25 cellular contexts compared by ENCODE assay signal in genomic region chr4:170428929-170429328, GRCh38.
"Had no signal": no experiment of that assay in that cellular context is flagged by ENCODE, and none has a peak within 500 bp of the region (broad histone marks: within the 10 kb centered on the region; RNA-seq: fewer than 3 reads in every experiment).

No MANE protein-coding gene starts in this region.

- H3K27me3 ChIP-seq: brain microvascular endothelial cell, cardiac muscle cell had no signal

- H3K27me3 Mint-ChIP-seq: activated CD4-positive, alpha-beta memory T cell treated with anti-CD3 and anti-CD28 coated beads for 36 hours; activated CD4-positive, alpha-beta T cell treated with anti-CD3 and anti-CD28 coated beads, Interleukin-2, amount 10 ng/mL, durations not matched to agents 7 days and 5 days; activated naive CD8-positive, alpha-beta T cell; activated T-helper 17 cell treated with anti-CD3 and anti-CD28 coated beads, Interleukin-2, amount 50 U/mL, for 72 hours; T-cell had no signal

- H3K27ac ChIP-seq: brain microvascular endothelial cell, cardiac muscle cell, PC-9, SK-N-MC had no signal

- H3K36me3 ChIP-seq: brain microvascular endothelial cell, cardiac muscle cell had no signal

- DNase-seq: activated CD4-positive, alpha-beta memory T cell treated with anti-CD3 and anti-CD28 coated beads for 36 hours; activated CD4-positive, alpha-beta T cell treated with anti-CD3 and anti-CD28 coated beads, Interleukin-2, amount 10 ng/mL, durations not matched to agents 7 days and 5 days; activated CD4-positive, CD25-positive, alpha-beta regulatory T cell; activated CD8-positive, alpha-beta memory T cell treated with anti-CD3 and anti-CD28 coated beads for 24 hours; activated gamma-delta T cell; activated naive CD4-positive, alpha-beta T cell treated with anti-CD3 and anti-CD28 coated beads for 36 hours; activated T-cell treated with anti-CD3 and anti-CD28 coated beads, Interleukin-2, amount 50 U/mL, for 4 hours; amygdala; brain microvascular endothelial cell; cerebellar nuclear complex; Karpas-422; MM.1S; NCI-H1105; NCI-H1436; NCI-H1694 treated with DMSO at 0.1 percent for 48 hours; NCI-H2029 treated with DMSO at 0.1 percent for 48 hours; NCI-H510A treated with DMSO at 0.1 percent for 48 hours; PC-9; T-cell; T-helper 2 cell; T1000 had no signal

- H3K27ac Mint-ChIP-seq: activated CD4-positive, alpha-beta memory T cell treated with anti-CD3 and anti-CD28 coated beads for 36 hours; activated CD4-positive, alpha-beta T cell treated with anti-CD3 and anti-CD28 coated beads, Interleukin-2, amount 10 ng/mL, durations not matched to agents 7 days and 5 days; activated naive CD4-positive, alpha-beta T cell treated with anti-CD3 and anti-CD28 coated beads for 36 hours; activated naive CD8-positive, alpha-beta T cell; activated T-helper 17 cell treated with anti-CD3 and anti-CD28 coated beads, Interleukin-2, amount 50 U/mL, for 72 hours; T-cell had no signal

- H3K4me1 Mint-ChIP-seq: activated CD4-positive, alpha-beta T cell treated with anti-CD3 and anti-CD28 coated beads, Interleukin-2, amount 10 ng/mL, durations not matched to agents 7 days and 5 days; activated T-helper 17 cell treated with anti-CD3 and anti-CD28 coated beads, Interleukin-2, amount 50 U/mL, for 72 hours; T-cell had no signal

- H3K4me3 ChIP-seq: cardiac muscle cell, PC-9, SK-N-MC had no signal

- H3K36me3 Mint-ChIP-seq: activated CD4-positive, alpha-beta memory T cell treated with anti-CD3 and anti-CD28 coated beads for 36 hours; activated naive CD8-positive, alpha-beta T cell; T-cell had no signal

- H3K4me3 Mint-ChIP-seq: activated CD4-positive, alpha-beta memory T cell treated with anti-CD3 and anti-CD28 coated beads for 36 hours; activated CD4-positive, alpha-beta T cell treated with anti-CD3 and anti-CD28 coated beads, Interleukin-2, amount 10 ng/mL, durations not matched to agents 7 days and 5 days; activated naive CD4-positive, alpha-beta T cell treated with anti-CD3 and anti-CD28 coated beads for 36 hours; activated naive CD8-positive, alpha-beta T cell; activated T-cell treated with anti-CD3 and anti-CD28 coated beads, Interleukin-2, amount 50 U/mL, for 4 hours; activated T-helper 17 cell treated with anti-CD3 and anti-CD28 coated beads, Interleukin-2, amount 50 U/mL, for 72 hours; T-cell had no signal

- H3K9me3 Mint-ChIP-seq: activated naive CD4-positive, alpha-beta T cell treated with anti-CD3 and anti-CD28 coated beads for 36 hours had no signal

- ATAC-seq: activated T-cell treated with anti-CD3 and anti-CD28 coated beads, Interleukin-2, amount 50 U/mL, for 4 hours; activated T-helper 17 cell treated with anti-CD3 and anti-CD28 coated beads, Interleukin-2, amount 50 U/mL, for 72 hours; T-cell had no signal
